Comparison of ENCODE assay signal across 25 cellular contexts in genomic region chr2:33383838-33384237, GRCh38.
DNase-seq lines count a peak whose midpoint lies in the region; ATAC-seq, FAIRE-seq and TF ChIP-seq lines count a peak whose summit lies in the region.
"Had no signal": no experiment of that assay in that cellular context is flagged by ENCODE, and none has a peak within 500 bp of the region (broad histone marks: within the 10 kb centered on the region; RNA-seq: fewer than 3 reads in every experiment).

No MANE protein-coding gene starts in this region.

- TF ChIP-seq RAD21 in HepG2 (CRISPR knock-in tag; IDR thresholded peaks at IDR 0.05): no peak

- no TSS peak for BruUV-seq in HepG2 (replicated peaks; lab: Mats Ljungman, UMichigan)

- in situ Hi-C loops in HepG2 (cut with HindIII; ENCODE audit: extremely low pct_ligation_motif_present, low pct_unique_long_range_greater_than_20kb): no loop called here

- H3K9me3 Mint-ChIP-seq in chondrocyte (ENCODE audit: low read depth) (no peaks in the 10 kb centered on the region), nephron (no peaks in the 10 kb centered on the region)
- H3K9me3 Mint-ChIP-seq: CD4-positive, alpha-beta T cell; CD8-positive, alpha-beta memory T cell; HFFc6 had no signal

- H3K36me3 ChIP-seq in HepG2 (replicated peaks in 1 of 2; ENCODE audit: control insufficient read depth in 1 of 2, insufficient read depth in 2 of 2, low read length in 2 of 2) (no peaks in the 10 kb centered on the region), right lobe of liver (no peaks in the 10 kb centered on the region), tibial artery (peaks cover 1 to 13% (median 4%) of the 10 kb centered on the region in 3 donors), kidney (ENCODE audit: control insufficient read depth in 1 of 2, insufficient read depth in 2 of 2, low read length in 2 of 2) (no peaks in the 10 kb centered on the region)
- H3K36me3 ChIP-seq: BLaER1, HAP-1 had no signal

- H3K4me1 Mint-ChIP-seq in chondrocyte (ENCODE audit: low read depth) (peaks cover 44% of the 10 kb centered on the region), nephron (peaks cover 25% of the 10 kb centered on the region)
- H3K4me1 Mint-ChIP-seq: CD8-positive, alpha-beta memory T cell had no signal

- DNase-seq in HepG2 (ENCODE audit: low spot score): no peak
- DNase-seq in right lobe of liver: no peak
- no peak for DNase-seq in chondrocyte (ENCODE audit: low spot score)
- DNase-seq in tibial artery: no peak
- DNase-seq in NCI-H69 (lab: John Stamatoyannopoulos, UW): no peak
- DNase-seq in kidney: no peak
- DNase-seq: CD4-positive, alpha-beta T cell; CD8-positive, alpha-beta memory T cell; DMS 273 treated with DMSO at 0.1 percent for 48 hours; DMS79; EL; GDM1; GOT3; HFFc6 had no signal

- H3K4me2 ChIP-seq in HepG2 (ENCODE audit: low read depth, low read length): no peak overlapping the region
- H3K4me2 ChIP-seq: BLaER1 had no signal

- H3K9ac ChIP-seq in HepG2 (ENCODE audit: insufficient read depth, low read depth, low read length) (no peak overlapping the region), kidney (ENCODE audit: low read length in 2 of 2) (no peak overlapping the region)
- H3K9ac ChIP-seq: BLaER1 had no signal

- TF ChIP-seq CTCF in HepG2 (CRISPR knock-in tag; IDR thresholded peaks at IDR 0.05) (no peak), right lobe of liver (IDR thresholded peaks at IDR 0.05) (no peak), chondrocyte (IDR thresholded peaks at IDR 0.05) (no peak), nephron (IDR thresholded peaks at IDR 0.05; ENCODE audit: unreplicated experiment in 3 of 3) (no peak), tibial artery (IDR thresholded peaks at IDR 0.05) (no peak), kidney (IDR thresholded peaks at IDR 0.05; ENCODE audit: borderline replicate concordance, extremely low read depth, insufficient read depth) (no peak)

- H3K27me3 ChIP-seq in HepG2 (ENCODE audit: control insufficient read depth in 1 of 2, insufficient read depth in 2 of 2, low read length in 2 of 2) (peaks cover 1 to 25% of the 10 kb centered on the region in 2 experiments; a peak in 3 of 5 replicates), right lobe of liver (no peaks in the 10 kb centered on the region), tibial artery (no peaks in the 10 kb centered on the region)
- H3K27me3 ChIP-seq: BLaER1 had no signal

- CTCF ChIA-PET in HepG2 (lab: Yijun Ruan, JAX; ENCODE audit: low intra/inter-chr PET ratio, low total read pairs): no interaction called here

- H3K27me3 Mint-ChIP-seq in chondrocyte (ENCODE audit: low read depth) (no peaks in the 10 kb centered on the region), nephron (ENCODE audit: low read depth) (no peaks in the 10 kb centered on the region)
- H3K27me3 Mint-ChIP-seq: CD4-positive, alpha-beta T cell had no signal

- TF ChIP-seq POLR2A in HepG2 (IDR thresholded peaks at IDR 0.05; ENCODE audit: insufficient read depth in 1 of 2, low read depth in 2 of 2, low read length in 2 of 2): no peak
- TF ChIP-seq POLR2A in right lobe of liver (IDR thresholded peaks at IDR 0.05): no peak

- TF ChIP-seq EP300 in HepG2 (IDR thresholded peaks at IDR 0.05; ENCODE audit: low read depth in 2 of 2, low read length in 2 of 2): no peak
- no peak for TF ChIP-seq EP300 in HepG2 (CRISPR knock-in tag; IDR thresholded peaks at IDR 0.05; ENCODE audit: borderline replicate concordance)

- no peak overlapping the region for H2AFZ ChIP-seq in HepG2 (ENCODE audit: low read length)

- no peaks in the 10 kb centered on the region for H3K79me2 ChIP-seq in HepG2 (ENCODE audit: insufficient read depth, low read length)

- POLR2A ChIA-PET in HepG2 (lab: Yijun Ruan, JAX): no interaction called here

- no peaks in the 10 kb centered on the region for H3K9me3 ChIP-seq in HepG2 (ENCODE audit: low read length)
- H3K9me3 ChIP-seq in right lobe of liver: no peaks in the 10 kb centered on the region
- H3K9me3 ChIP-seq in tibial artery: no peaks in the 10 kb centered on the region
- no peaks in the 10 kb centered on the region for H3K9me3 ChIP-seq in kidney (ENCODE audit: control insufficient read depth in 1 of 2, low read length in 2 of 2)
- H3K9me3 ChIP-seq: BLaER1, HAP-1 had no signal

- intact Hi-C loops in HepG2 (cut with micrococcal nuclease; ENCODE audit: unreplicated experiment) (loop anchor here (5.0 kb wide), 1 partner anchor 58 kb away; no protein-coding TSS in a partner anchor), right lobe of liver (cut with DNase I) (no loop called here), tibial artery (cut with DNase I; ENCODE audit: low total_unique reads) (no loop called here), kidney (cut with DNase I) (no loop called here)

- H3K27ac Mint-ChIP-seq in chondrocyte (ENCODE audit: unreplicated experiment) (peak overlapping the region; percentile 51), nephron (peak overlapping the region in 2 of 3 experiments; percentile 63)
- H3K27ac Mint-ChIP-seq: B cell; CD4-positive, alpha-beta T cell; CD8-positive, alpha-beta memory T cell; HFFc6 had no signal

- WGBS in HepG2 (ENCODE audit: low lambda C conversion rate): 2% methylated on average over 2 of the region's 2 CpGs
- WGBS in right lobe of liver (ENCODE audit: insufficient coverage, low coverage, low lambda C conversion rate, missing lambda C conversion rate): 59% methylated on average over 2 of the region's 2 CpGs

- no peak overlapping the region for H3K27ac ChIP-seq in HepG2 (ENCODE audit: extremely low read length, insufficient read depth, low read length)
- H3K27ac ChIP-seq in right lobe of liver: no peak overlapping the region
- H3K27ac ChIP-seq in tibial artery: peak overlapping the region; percentile 8 to 36
- H3K27ac ChIP-seq in kidney (ENCODE audit: low read depth in 2 of 2, low read length in 2 of 2): no peak overlapping the region
- H3K27ac ChIP-seq: 22Rv1, BLaER1, C4-2B had no signal

- FAIRE-seq in HepG2 (lab: Jason Lieb, UNC): no peak
- FAIRE-seq in kidney (lab: Jason Lieb, UNC): no peak
- FAIRE-seq: A204.1, D721Med, GM12878, H54 had no signal

- ATAC-seq in HepG2 (no peak), right lobe of liver (no peak), HG02870 (IDR thresholded peaks at IDR 0.05; ENCODE audit: unreplicated experiment) (no peak)
- ATAC-seq: GM12878 had no signal

- no peaks in the 10 kb centered on the region for H4K20me1 ChIP-seq in HepG2 (ENCODE audit: insufficient read depth, low read length)
- H4K20me1 ChIP-seq: BLaER1 had no signal

- H3K4me1 ChIP-seq in HepG2 (ENCODE audit: insufficient read depth, low read length) (no peaks in the 10 kb centered on the region), right lobe of liver (no peaks in the 10 kb centered on the region), tibial artery (peaks cover 0 to 39% (median 10%) of the 10 kb centered on the region in 4 donors), kidney (ENCODE audit: control insufficient read depth in 1 of 2, insufficient read depth in 1 of 2, low read depth in 1 of 2, low read length in 2 of 2) (no peaks in the 10 kb centered on the region)
- H3K4me1 ChIP-seq: BLaER1, HAP-1 had no signal

- H3K36me3 Mint-ChIP-seq in chondrocyte (ENCODE audit: low read depth): peaks cover 19% of the 10 kb centered on the region
- H3K36me3 Mint-ChIP-seq in nephron (ENCODE audit: low read depth): peaks cover 4% of the 10 kb centered on the region
- H3K36me3 Mint-ChIP-seq: CD8-positive, alpha-beta memory T cell had no signal

- H3K4me3 ChIP-seq in HepG2 (replicated peaks in 1 of 3; ENCODE audit: insufficient read depth in 1 of 3, low read depth in 2 of 3, low read length in 3 of 3) (no peak overlapping the region), right lobe of liver (no peak overlapping the region), tibial artery (no peak overlapping the region), kidney (ENCODE audit: low read length in 2 of 2) (no peak overlapping the region)
- H3K4me3 ChIP-seq: BLaER1, GM12878, HAP-1 had no signal

- H3K4me3 Mint-ChIP-seq in chondrocyte (ENCODE audit: unreplicated experiment) (no peak overlapping the region), nephron (no peak overlapping the region)
- H3K4me3 Mint-ChIP-seq: B cell; CD4-positive, alpha-beta T cell; CD8-positive, alpha-beta memory T cell; HFFc6 had no signal

TF ChIP-seq in HepG2, 621 proteins besides CTCF, POLR2A, EP300 and RAD21:
- TF ChIP-seq HDAC6 (IDR thresholded peaks at IDR 0.05; ENCODE audit: low read depth, low read length) (no peak), ELF4 (CRISPR knock-in tag; IDR thresholded peaks at IDR 0.05; ENCODE audit: borderline replicate concordance) (no peak), MIER2 (CRISPR knock-in tag; IDR thresholded peaks at IDR 0.05) (no peak), ARID2 (CRISPR knock-in tag; IDR thresholded peaks at IDR 0.05; ENCODE audit: borderline replicate concordance) (no peak), JUNB (CRISPR knock-in tag; IDR thresholded peaks at IDR 0.05; ENCODE audit: borderline replicate concordance) (no peak), SYNCRIP (IDR thresholded peaks at IDR 0.05; ENCODE audit: insufficient read depth, low read depth, low read length) (no peak), NONO (IDR thresholded peaks at IDR 0.05) (no peak), NONO (CRISPR knock-in tag; conservative IDR thresholded peaks at IDR 0.05) (no peak), MNT (IDR thresholded peaks at IDR 0.05) (peak; percentile 23; the same call in 1 of the 2 replicates)

Comparison
In these comparisons a context has a peak if more than half of its experiments do, and no peak if none do; other contexts are left out.
1. H3K27ac ChIP-seq: peak in tibial artery (2 of 2); none in HepG2 (single experiment), right lobe of liver (0 of 3) and kidney (0 of 2).